8 cellular contexts compared by ENCODE assay signal in genomic region chr5:118791986-118792734, GRCh38.
DNase-seq lines count a peak whose midpoint lies in the region; ATAC-seq, FAIRE-seq and TF ChIP-seq lines count a peak whose summit lies in the region.

No MANE protein-coding gene starts in this region.

- peaks cover 11% of the 10 kb centered on the region; the same call in 1 of the 2 replicates for H3K4me1 ChIP-seq in OCI-LY3 (ENCODE audit: low read length)
- H3K4me1 ChIP-seq in kidney (ENCODE audit: control insufficient read depth in 1 of 2, insufficient read depth in 1 of 2, low read depth in 1 of 2, low read length in 2 of 2): peaks cover 0 to 4% of the 10 kb centered on the region in 2 donors

- H3K36me3 Mint-ChIP-seq in activated naive CD4-positive, alpha-beta T cell treated with anti-CD3 and anti-CD28 coated beads, Interleukin-2, amount 50 U/mL, for 72 hours: no peaks in the 10 kb centered on the region
- H3K36me3 Mint-ChIP-seq in activated naive CD4-positive, alpha-beta T cell treated with anti-CD3 and anti-CD28 coated beads, Interleukin-2, amount 10 ng/mL, durations not matched to agents 7 days and 5 days: no peaks in the 10 kb centered on the region

- H4K20me1 ChIP-seq in OCI-LY3 (ENCODE audit: insufficient read depth, low read length): no peaks in the 10 kb centered on the region

- no peaks in the 10 kb centered on the region for H3K4me1 Mint-ChIP-seq in activated naive CD4-positive, alpha-beta T cell treated with anti-CD3 and anti-CD28 coated beads, Interleukin-2, amount 10 ng/mL, durations not matched to agents 7 days and 5 days

- peak overlapping the region; percentile 38 for H3K4me2 ChIP-seq in OCI-LY3 (ENCODE audit: low read length)

- no peaks in the 10 kb centered on the region for H3K79me2 ChIP-seq in OCI-LY3 (ENCODE audit: low read length)

- H2AFZ ChIP-seq in OCI-LY3 (ENCODE audit: low read depth, low read length): no peak overlapping the region

- FAIRE-seq in bronchial epithelial cell (lab: Jason Lieb, UNC): no peak
- FAIRE-seq in kidney (lab: Jason Lieb, UNC): peak; percentile 88

- H3K9me3 ChIP-seq in OCI-LY3 (ENCODE audit: insufficient read depth, low read length): no peaks in the 10 kb centered on the region
- H3K9me3 ChIP-seq in kidney (ENCODE audit: control insufficient read depth in 1 of 2, low read length in 2 of 2): no peaks in the 10 kb centered on the region

- ATAC-seq in activated naive CD4-positive, alpha-beta T cell treated with anti-CD3 and anti-CD28 coated beads, Interleukin-2, amount 50 U/mL, for 72 hours: peak; percentile 48 to 77
- peak; percentile 99 for ATAC-seq in GM21619 (IDR thresholded peaks at IDR 0.05; ENCODE audit: unreplicated experiment)
- peak; percentile 59 for ATAC-seq in stimulated activated naive CD8-positive, alpha-beta T cell treated with anti-CD3 and anti-CD28 coated beads, Interleukin-15, Interleukin-2, amounts not matched to agents 100 U/mL and 50 U/mL, for 24 hours

- DNase-seq in activated naive CD4-positive, alpha-beta T cell treated with anti-CD3 and anti-CD28 coated beads, Interleukin-2, amount 50 U/mL, for 72 hours (ENCODE audit: low spot score in 2 of 2): peak in 1 of 2 donors; percentile 19
- no peak for DNase-seq in activated naive CD4-positive, alpha-beta T cell treated with anti-CD3 and anti-CD28 coated beads, Interleukin-2, amount 10 ng/mL, durations not matched to agents 7 days and 5 days
- DNase-seq in HT1080 (ENCODE audit: low read depth) (peak; percentile 73), bronchial epithelial cell (ENCODE audit: low read depth) (peak; percentile 62), kidney (no peak)
- DNase-seq in stimulated activated naive CD8-positive, alpha-beta T cell treated with anti-CD3 and anti-CD28 coated beads, Interleukin-15, Interleukin-2, amounts not matched to agents 100 U/mL and 50 U/mL, for 24 hours: no peak

- TF ChIP-seq CTCF in OCI-LY3 (IDR thresholded peaks at IDR 0.05; ENCODE audit: low read depth, low read length): peak; percentile 77
- TF ChIP-seq CTCF in bronchial epithelial cell (IDR thresholded peaks at IDR 0.05; ENCODE audit: insufficient read depth, low read length, severe bottlenecking): peak; percentile 72
- TF ChIP-seq CTCF in kidney (IDR thresholded peaks at IDR 0.05; ENCODE audit: borderline replicate concordance, extremely low read depth, insufficient read depth): peak; percentile 73

- H3K36me3 ChIP-seq in OCI-LY3 (replicated peaks; ENCODE audit: low read depth, low read length): no peaks in the 10 kb centered on the region
- no peaks in the 10 kb centered on the region for H3K36me3 ChIP-seq in bronchial epithelial cell (ENCODE audit: control insufficient read depth, insufficient read depth, low read length)
- no peaks in the 10 kb centered on the region for H3K36me3 ChIP-seq in kidney (ENCODE audit: control insufficient read depth in 1 of 2, insufficient read depth in 2 of 2, low read length in 2 of 2)

- H3K4me3 Mint-ChIP-seq in activated naive CD4-positive, alpha-beta T cell treated with anti-CD3 and anti-CD28 coated beads, Interleukin-2, amount 10 ng/mL, durations not matched to agents 7 days and 5 days: no peak overlapping the region

- no peak overlapping the region for H3K9ac ChIP-seq in OCI-LY3 (ENCODE audit: low read length)
- no peak overlapping the region for H3K9ac ChIP-seq in kidney (ENCODE audit: low read length in 2 of 2)

- H3K9me3 Mint-ChIP-seq in activated naive CD4-positive, alpha-beta T cell treated with anti-CD3 and anti-CD28 coated beads, Interleukin-2, amount 50 U/mL, for 72 hours: no peaks in the 10 kb centered on the region
- no peaks in the 10 kb centered on the region for H3K9me3 Mint-ChIP-seq in activated naive CD4-positive, alpha-beta T cell treated with anti-CD3 and anti-CD28 coated beads, Interleukin-2, amount 10 ng/mL, durations not matched to agents 7 days and 5 days

- CTCF ChIA-PET in activated naive CD4-positive, alpha-beta T cell treated with anti-CD3 and anti-CD28 coated beads, Interleukin-2, amount 10 ng/mL, durations not matched to agents 7 days and 5 days (lab: Charles Lee): interaction anchor here (0.8 to 3.4 kb wide), 5 partner anchors 12 to 1337 kb away, joined by 3 to 27 read pairs (median 5); no protein-coding TSS in a partner anchor

- H3K27ac ChIP-seq in OCI-LY3 (ENCODE audit: low read length) (no peak overlapping the region), kidney (ENCODE audit: low read depth in 2 of 2, low read length in 2 of 2) (no peak overlapping the region)

- H3K4me3 ChIP-seq in OCI-LY3 (ENCODE audit: low read length) (no peak overlapping the region), bronchial epithelial cell (ENCODE audit: low read depth, low read length) (no peak overlapping the region), kidney (ENCODE audit: low read length in 2 of 2) (peak overlapping the region; percentile 38 to 51)

- H3K27ac Mint-ChIP-seq in activated naive CD4-positive, alpha-beta T cell treated with anti-CD3 and anti-CD28 coated beads, Interleukin-2, amount 50 U/mL, for 72 hours: no peak overlapping the region
- no peak overlapping the region for H3K27ac Mint-ChIP-seq in activated naive CD4-positive, alpha-beta T cell treated with anti-CD3 and anti-CD28 coated beads, Interleukin-2, amount 10 ng/mL, durations not matched to agents 7 days and 5 days

- H3K27me3 ChIP-seq in OCI-LY3 (ENCODE audit: low read depth, low read length): no peaks in the 10 kb centered on the region
- H3K27me3 ChIP-seq in bronchial epithelial cell (ENCODE audit: control insufficient read depth, insufficient read depth, low read length): no peaks in the 10 kb centered on the region

- H3K27me3 Mint-ChIP-seq in activated naive CD4-positive, alpha-beta T cell treated with anti-CD3 and anti-CD28 coated beads, Interleukin-2, amount 10 ng/mL, durations not matched to agents 7 days and 5 days: no peaks in the 10 kb centered on the region

- intact Hi-C loops in kidney (cut with DNase I): loop anchor here (10.0 kb wide), 1 partner anchor 1337 kb away; no protein-coding TSS in a partner anchor

Comparison
In these comparisons a context has a peak if more than half of its experiments do, and no peak if none do; other contexts are left out.
1. DNase-seq: peak in HT1080 (single experiment) and bronchial epithelial cell (single experiment); none in activated naive CD4-positive, alpha-beta T cell treated with anti-CD3 and anti-CD28 coated beads, Interleukin-2, amount 10 ng/mL, durations not matched to agents 7 days and 5 days (single experiment), kidney (single experiment) and stimulated activated naive CD8-positive, alpha-beta T cell treated with anti-CD3 and anti-CD28 coated beads, Interleukin-15, Interleukin-2, amounts not matched to agents 100 U/mL and 50 U/mL, for 24 hours (single experiment).
2. H3K4me3 ChIP-seq: peak in kidney (2 of 2); none in OCI-LY3 (single experiment) and bronchial epithelial cell (single experiment).
3. Peak in every context shown above with its lines, with median percentiles within 50 percentile points of each other: ATAC-seq and CTCF ChIP-seq.